1 cellular context compared by ENCODE assay signal in genomic region chr2:16200791-16201190, GRCh38.
TF ChIP-seq lines count a peak whose summit lies in the region.

No MANE protein-coding gene starts in this region.

TF ChIP-seq in SK-N-SH, 30 proteins besides CTCF, POLR2A, EP300 and RAD21:
- TF ChIP-seq USF2 (IDR thresholded peaks at IDR 0.05; ENCODE audit: borderline replicate concordance, low read depth, low read length) (no peak), TEAD4 (IDR thresholded peaks at IDR 0.05; ENCODE audit: borderline replicate concordance, insufficient read depth) (no peak), MAX (IDR thresholded peaks at IDR 0.05; ENCODE audit: low read depth) (no peak), GATA2 (CRISPR knock-in tag; IDR thresholded peaks at IDR 0.05) (no peak), NFIC (IDR thresholded peaks at IDR 0.05; ENCODE audit: borderline replicate concordance) (no peak), JUND (IDR thresholded peaks at IDR 0.05) (no peak), FOXM1 (IDR thresholded peaks at IDR 0.05; ENCODE audit: low read depth) (no peak), SIN3A (IDR thresholded peaks at IDR 0.05; ENCODE audit: borderline replicate concordance, low read depth, low read length) (no peak), IRF3 (IDR thresholded peaks at IDR 0.05; ENCODE audit: low read depth, low read length) (no peak)
